In genomic region chr11:120649316-120649715, GRCh38 we compare ENCODE assay signal across 18 cellular contexts.
"Had no signal": no experiment of that assay in that cellular context is flagged by ENCODE, and none has a peak within 500 bp of the region (broad histone marks: within the 10 kb centered on the region; RNA-seq: fewer than 3 reads in every experiment).

No MANE protein-coding gene starts in this region.

- DNase-seq: activated CD4-positive, alpha-beta T cell treated with anti-CD3 and anti-CD28 coated beads, Interleukin-2, amount 10 ng/mL, durations not matched to agents 7 days and 5 days; activated CD4-positive, CD25-positive, alpha-beta regulatory T cell treated with anti-CD3 and anti-CD28 coated beads, Interleukin-2, amount 50 U/mL, for 72 hours; activated CD8-positive, alpha-beta memory T cell treated with anti-CD3 and anti-CD28 coated beads, Interleukin-2, amount 10 ng/mL, durations not matched to agents 7 days and 5 days; activated CD8-positive, alpha-beta T cell treated with anti-CD3 and anti-CD28 coated beads for 36 hours; activated gamma-delta T cell; anterior cingulate cortex; body of pancreas; caudate nucleus; effector CD4-positive, alpha-beta T cell; heart left ventricle; nephron progenitor cell; occipital lobe; stimulated activated CD4-positive, alpha-beta T cell treated with anti-CD3 and anti-CD28 coated beads, Interleukin-2, amount 100 ng/mL, for 48 hours; stimulated activated CD8-positive, alpha-beta memory T cell treated with anti-CD3 and anti-CD28 coated beads, Interleukin-4, amount 100 ng/mL, for 48 hours; stimulated activated naive CD4-positive, alpha-beta T cell treated with Interleukin-2 at 50 U/mL for 16 hours; substantia nigra; thyroid gland; WERI-Rb-1 had no signal

- H3K4me3 ChIP-seq: body of pancreas, heart left ventricle, thyroid gland had no signal

- H3K4me1 ChIP-seq: body of pancreas, heart left ventricle had no signal

- H3K36me3 ChIP-seq: heart left ventricle, thyroid gland, WERI-Rb-1 had no signal

- H3K27me3 ChIP-seq: body of pancreas, thyroid gland had no signal

- H3K27ac ChIP-seq: body of pancreas, heart left ventricle, thyroid gland, WERI-Rb-1 had no signal

- H3K9me3 ChIP-seq: body of pancreas, heart left ventricle, thyroid gland had no signal
